ENCODE assay signal across 11 cellular contexts in the genomic region with DNA sequence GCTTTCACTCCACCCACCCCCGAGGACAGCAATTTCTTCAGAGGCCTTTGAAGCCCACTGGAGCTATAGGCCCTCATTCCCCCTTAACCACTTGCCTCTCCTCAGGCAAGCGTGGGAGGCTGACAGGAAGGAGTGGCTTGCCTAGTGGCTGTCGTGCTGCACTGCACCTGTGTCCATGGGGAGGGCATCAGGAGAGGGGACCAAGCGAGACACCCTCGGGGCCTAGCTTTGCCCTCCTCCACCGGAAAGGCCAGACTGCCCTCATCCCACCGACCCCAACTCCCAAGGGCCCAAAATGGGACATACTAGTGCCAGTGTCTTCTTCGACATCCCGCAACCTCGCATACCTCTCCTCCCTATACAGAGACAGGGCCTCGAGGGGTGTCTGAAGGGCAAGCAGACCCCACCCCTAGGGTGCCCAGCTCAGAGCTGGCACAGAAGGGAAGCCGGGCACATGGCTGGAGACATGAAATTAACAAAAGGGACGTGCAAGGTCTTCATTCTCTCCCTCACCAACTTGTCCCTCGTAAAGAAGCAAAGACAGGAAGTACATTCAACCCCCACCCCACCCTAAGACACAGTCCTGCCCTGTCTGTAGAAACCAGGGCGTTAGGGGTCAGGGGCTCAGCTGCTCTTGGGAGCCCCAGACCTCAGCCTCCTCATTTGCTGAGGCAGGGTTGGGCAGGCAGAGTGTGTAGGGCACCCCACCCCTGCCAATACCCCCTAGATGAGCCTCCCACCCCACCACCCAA. TPM values are rescaled to one million over a fixed set of nuclear protein-coding genes. Genes with fewer than 3 reads are reported as not detected.
DNase-seq lines count a peak whose midpoint lies in the region; ATAC-seq and TF ChIP-seq lines count a peak whose summit lies in the region.
"Had no signal": no experiment of that assay in that cellular context is flagged by ENCODE, and none has a peak within 500 bp of the region (broad histone marks: within the 10 kb centered on the region; RNA-seq: fewer than 3 reads in every experiment).

No MANE protein-coding gene starts in this region.

- no peaks in the 10 kb centered on the region for H3K79me2 ChIP-seq in SK-N-SH (ENCODE audit: insufficient read depth)

- H3F3A ChIP-seq in SK-N-SH (replicated peaks; ENCODE audit: insufficient read depth) = no peaks in the 10 kb centered on the region

- POLR2A ChIA-PET in activated CD4-positive, alpha-beta memory T cell treated with anti-CD3 and anti-CD28 coated beads for 36 hours (lab: Charles Lee) = no interaction called here
- POLR2A ChIA-PET in SK-N-SH (lab: Yijun Ruan, JAX) = no interaction called here

- intact Hi-C loops in activated CD4-positive, alpha-beta memory T cell treated with anti-CD3 and anti-CD28 coated beads for 36 hours (cut with micrococcal nuclease) = no loop called here

- H3K9ac ChIP-seq in SK-N-SH = no peak overlapping the region

- ATAC-seq in GM18909 (IDR thresholded peaks at IDR 0.05; ENCODE audit: poor library complexity, unreplicated experiment) = no peak
- no peak for ATAC-seq in GM18870 (IDR thresholded peaks at IDR 0.05; ENCODE audit: unreplicated experiment)

- peaks cover 5% of the 10 kb centered on the region for H3K36me3 Mint-ChIP-seq in activated CD4-positive, alpha-beta memory T cell treated with anti-CD3 and anti-CD28 coated beads for 36 hours

- DNase-seq in DMS 273 (lab: John Stamatoyannopoulos, UW; ENCODE audit: unreplicated experiment) (peak; percentile 5), DMS 273 treated with DMSO at 0.1 percent for 48 hours (lab: John Stamatoyannopoulos, UW) (no peak), SK-N-SH (no peak)
- peak; percentile 73 for DNase-seq in activated CD4-positive, alpha-beta memory T cell treated with anti-CD3 and anti-CD28 coated beads for 36 hours
- peak; percentile 33 for DNase-seq in effector CD8-positive, alpha-beta T cell (lab: John Stamatoyannopoulos, UW)
- peak; percentile 16 to 29 for DNase-seq in stimulated activated CD8-positive, alpha-beta memory T cell treated with anti-CD3 and anti-CD28 coated beads, Interleukin-7, amount 100 ng/mL, for 4 hours (ENCODE audit: low read depth in 2 of 2)

- no peaks in the 10 kb centered on the region for H3K9me3 Mint-ChIP-seq in activated CD4-positive, alpha-beta memory T cell treated with anti-CD3 and anti-CD28 coated beads for 36 hours

- no peak overlapping the region for H2AFZ ChIP-seq in SK-N-SH (ENCODE audit: low read depth)

- no peak for TF ChIP-seq EP300 in SK-N-SH (IDR thresholded peaks at IDR 0.05; ENCODE audit: borderline replicate concordance in 1 of 2, low read depth in 1 of 2, low read length in 1 of 2)

- peaks cover 5% of the 10 kb centered on the region; the same call in 1 of the 2 replicates for H3K27me3 ChIP-seq in SK-N-SH (ENCODE audit: insufficient read depth)
- H3K27me3 ChIP-seq: spleen had no signal

- no peaks in the 10 kb centered on the region for H4K20me1 ChIP-seq in SK-N-SH (ENCODE audit: insufficient read depth)

- H3K9me3 ChIP-seq in SK-N-SH = no peaks in the 10 kb centered on the region
- H3K9me3 ChIP-seq: spleen had no signal

- TF ChIP-seq CTCF in SK-N-SH (IDR thresholded peaks at IDR 0.05) = no peak

- WGBS in SK-N-SH (ENCODE audit: low lambda C conversion rate) = 62% methylated on average over 11 of the region's 15 CpGs

- no peak overlapping the region for H3K4me3 Mint-ChIP-seq in activated CD4-positive, alpha-beta memory T cell treated with anti-CD3 and anti-CD28 coated beads for 36 hours

- peaks cover 56% of the 10 kb centered on the region for H3K4me1 Mint-ChIP-seq in activated CD4-positive, alpha-beta memory T cell treated with anti-CD3 and anti-CD28 coated beads for 36 hours (ENCODE audit: low read depth)

- no peak for TF ChIP-seq RAD21 in SK-N-SH (IDR thresholded peaks at IDR 0.05; ENCODE audit: low read length)

- H3K27ac Mint-ChIP-seq in activated CD4-positive, alpha-beta memory T cell treated with anti-CD3 and anti-CD28 coated beads for 36 hours = peak overlapping the region; percentile 71

- H3K9me2 ChIP-seq in SK-N-SH = no peaks in the 10 kb centered on the region

- H3K36me3 ChIP-seq in SK-N-SH (replicated peaks in 1 of 2; ENCODE audit: control insufficient read depth in 1 of 2, insufficient read depth in 2 of 2, low read length in 1 of 2) = no peaks in the 10 kb centered on the region
- H3K36me3 ChIP-seq: spleen had no signal

- H3K4me2 ChIP-seq in SK-N-SH = no peak overlapping the region

- no peak overlapping the region for H3K27ac ChIP-seq in SK-N-SH (ENCODE audit: low read depth in 2 of 2, low read length in 1 of 2)
- H3K27ac ChIP-seq: 22Rv1 had no signal

- no peaks in the 10 kb centered on the region for H3K27me3 Mint-ChIP-seq in activated CD4-positive, alpha-beta memory T cell treated with anti-CD3 and anti-CD28 coated beads for 36 hours

- CTCF ChIA-PET in activated CD4-positive, alpha-beta memory T cell treated with anti-CD3 and anti-CD28 coated beads for 36 hours (lab: Charles Lee) = interaction anchor here (1.6 to 2.4 kb wide), 3 partner anchors 10 to 25 kb away, joined by 5 to 14 read pairs (median 10); a partner anchor contains a TSS
- CTCF ChIA-PET in SK-N-SH (lab: Yijun Ruan, JAX) = interaction anchor here (0.6 to 1.9 kb wide), 4 partner anchors 10 to 279 kb away, joined by 3 to 5 read pairs (median 4); no protein-coding TSS in a partner anchor

- no peak overlapping the region for H3K4me3 ChIP-seq in SK-N-SH (ENCODE audit: low read depth in 2 of 2, low read length in 1 of 2)
- H3K4me3 ChIP-seq: spleen had no signal

- H3K4me1 ChIP-seq in SK-N-SH (ENCODE audit: control insufficient read depth in 1 of 2, insufficient read depth in 2 of 2, low read depth in 1 of 2, low read length in 1 of 2) = no peaks in the 10 kb centered on the region

TF ChIP-seq in SK-N-SH, 30 proteins besides CTCF, POLR2A, EP300 and RAD21:
- TF ChIP-seq, protein P1, sequence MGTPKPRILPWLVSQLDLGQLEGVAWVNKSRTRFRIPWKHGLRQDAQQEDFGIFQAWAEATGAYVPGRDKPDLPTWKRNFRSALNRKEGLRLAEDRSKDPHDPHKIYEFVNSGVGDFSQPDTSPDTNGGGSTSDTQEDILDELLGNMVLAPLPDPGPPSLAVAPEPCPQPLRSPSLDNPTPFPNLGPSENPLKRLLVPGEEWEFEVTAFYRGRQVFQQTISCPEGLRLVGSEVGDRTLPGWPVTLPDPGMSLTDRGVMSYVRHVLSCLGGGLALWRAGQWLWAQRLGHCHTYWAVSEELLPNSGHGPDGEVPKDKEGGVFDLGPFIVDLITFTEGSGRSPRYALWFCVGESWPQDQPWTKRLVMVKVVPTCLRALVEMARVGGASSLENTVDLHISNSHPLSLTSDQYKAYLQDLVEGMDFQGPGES (IDR thresholded peaks at IDR 0.05; ENCODE audit: low read depth, low read length) = no peak
- TF ChIP-seq EZH2phosphoT487 (IDR thresholded peaks at IDR 0.05; ENCODE audit: borderline replicate concordance, low read depth) = no peak
- TF ChIP-seq MEF2A (IDR thresholded peaks at IDR 0.05; ENCODE audit: borderline replicate concordance, low read depth) = no peak
- TF ChIP-seq FOSL2 (IDR thresholded peaks at IDR 0.05; ENCODE audit: borderline replicate concordance, low read depth) = no peak
- TF ChIP-seq TEAD4 (IDR thresholded peaks at IDR 0.05; ENCODE audit: borderline replicate concordance, insufficient read depth) = no peak
- no peak for TF ChIP-seq RFX5 (IDR thresholded peaks at IDR 0.05; ENCODE audit: low read length)
- TF ChIP-seq, protein P2, sequence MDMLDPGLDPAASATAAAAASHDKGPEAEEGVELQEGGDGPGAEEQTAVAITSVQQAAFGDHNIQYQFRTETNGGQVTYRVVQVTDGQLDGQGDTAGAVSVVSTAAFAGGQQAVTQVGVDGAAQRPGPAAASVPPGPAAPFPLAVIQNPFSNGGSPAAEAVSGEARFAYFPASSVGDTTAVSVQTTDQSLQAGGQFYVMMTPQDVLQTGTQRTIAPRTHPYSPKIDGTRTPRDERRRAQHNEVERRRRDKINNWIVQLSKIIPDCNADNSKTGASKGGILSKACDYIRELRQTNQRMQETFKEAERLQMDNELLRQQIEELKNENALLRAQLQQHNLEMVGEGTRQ (IDR thresholded peaks at IDR 0.05; ENCODE audit: borderline replicate concordance, low read depth, low read length) = no peak
- TF ChIP-seq GABPA (IDR thresholded peaks at IDR 0.05; ENCODE audit: low read depth) = no peak
- no peak for TF ChIP-seq FOXJ3 (CRISPR knock-in tag; IDR thresholded peaks at IDR 0.05)
- TF ChIP-seq SIN3A (IDR thresholded peaks at IDR 0.05; ENCODE audit: borderline replicate concordance, low read depth, low read length) = no peak
- no peak for TF ChIP-seq YY1 (IDR thresholded peaks at IDR 0.05; ENCODE audit: low read depth)
- no peak for TF ChIP-seq RXRA (IDR thresholded peaks at IDR 0.05; ENCODE audit: borderline replicate concordance, low read depth)
- no peak for TF ChIP-seq NRF1 (IDR thresholded peaks at IDR 0.05; ENCODE audit: low read depth, low read length)
- no peak for TF ChIP-seq JUND (IDR thresholded peaks at IDR 0.05)
- TF ChIP-seq SMC3 (IDR thresholded peaks at IDR 0.05; ENCODE audit: low read depth, low read length) = no peak

RNA-seq across cellular contexts. Expression of a gene that starts 24.3 kb away (rescaled TPM):
- total RNA-seq in activated CD4-positive, alpha-beta memory T cell treated with anti-CD3 and anti-CD28 coated beads for 36 hours = 1 to 10 TPM; 5.9 to 6.5 TPM
- not detected in 2 replicates for polyA plus RNA-seq in SK-N-SH (2012; rRNA removed)
- polyA plus RNA-seq in SK-N-SH (2012; cell fraction: cytosol; rRNA removed) = not detected in 2 replicates
- 0.04 and 0.07 TPM in 2 replicates for polyA plus RNA-seq in SK-N-SH (2012; cell fraction: nucleus; rRNA removed)
- total RNA-seq: LHCN-M2 had no signal

RNA-seq across cellular contexts. Expression of a gene that starts 55.0 kb away (rescaled TPM):
- 10 to 100 TPM; 47.0 to 49.2 TPM for total RNA-seq in activated CD4-positive, alpha-beta memory T cell treated with anti-CD3 and anti-CD28 coated beads for 36 hours
- 28.5 and 31.9 TPM in 2 replicates for polyA plus RNA-seq in SK-N-SH (2012; rRNA removed)
- 33.1 and 36.7 TPM in 2 replicates for polyA plus RNA-seq in SK-N-SH (2012; cell fraction: cytosol; rRNA removed)
- 24.2 and 33.1 TPM in 2 replicates for polyA plus RNA-seq in SK-N-SH (2012; cell fraction: nucleus; rRNA removed)

Comparison
In these comparisons a context has a peak if more than half of its experiments do, and no peak if none do; other contexts are left out.
1. DNase-seq: peak in DMS 273 (single experiment), activated CD4-positive, alpha-beta memory T cell treated with anti-CD3 and anti-CD28 coated beads for 36 hours (single experiment), effector CD8-positive, alpha-beta T cell (single experiment) and stimulated activated CD8-positive, alpha-beta memory T cell treated with anti-CD3 and anti-CD28 coated beads, Interleukin-7, amount 100 ng/mL, for 4 hours (2 of 2); none in DMS 273 treated with DMSO at 0.1 percent for 48 hours (single experiment) and SK-N-SH (single experiment).